In genomic region chrX:63746278-63746677, GRCh38 we compare ENCODE assay signal across 11 cellular contexts. TPM values are rescaled to one million over a fixed set of nuclear protein-coding genes. Genes with fewer than 3 reads are reported as not detected.
A peak's percentile ranks its signal among the peaks of the same experiment; 100 is the strongest.
DNase-seq lines count a peak whose midpoint lies in the region; ATAC-seq lines count a peak whose summit lies in the region.
"Had no signal": no experiment of that assay in that cellular context is flagged by ENCODE, and none has a peak within 500 bp of the region (broad histone marks: within the 10 kb centered on the region; RNA-seq: fewer than 3 reads in every experiment).

No MANE protein-coding gene starts in this region.

- peaks cover 0 to 4% of the 10 kb centered on the region in 2 donors for H3K27me3 Mint-ChIP-seq in natural killer cell treated with Interleukin-12 subunit alpha and Interleukin-12 subunit beta and Interleukin-15 and Interleukin-18, amount 100 ng/mL, for 72 hours

- intact Hi-C loops in posterior cingulate gyrus (cut with DNase I): no loop called here

- H3K4me3 Mint-ChIP-seq in natural killer cell treated with Interleukin-12 subunit alpha and Interleukin-12 subunit beta and Interleukin-15 and Interleukin-18, amount 100 ng/mL, for 72 hours: peak overlapping the region; percentile 92

- peak; percentile 91 for ATAC-seq in GM21737 (IDR thresholded peaks at IDR 0.05; ENCODE audit: unreplicated experiment)
- ATAC-seq in HG03575 (IDR thresholded peaks at IDR 0.05; ENCODE audit: extremely low read depth, insufficient number of reproducible peaks, low FRiP score, unreplicated experiment): peak; percentile 87
- peak; percentile 96 to 100 for ATAC-seq in natural killer cell treated with Interleukin-12 subunit alpha and Interleukin-12 subunit beta and Interleukin-15 and Interleukin-18, amount 100 ng/mL, for 72 hours
- ATAC-seq: A549 had no signal

- no peaks in the 10 kb centered on the region for H3K36me3 Mint-ChIP-seq in natural killer cell treated with Interleukin-12 subunit alpha and Interleukin-12 subunit beta and Interleukin-15 and Interleukin-18, amount 100 ng/mL, for 72 hours

- no peaks in the 10 kb centered on the region for H3K9me3 Mint-ChIP-seq in natural killer cell treated with Interleukin-12 subunit alpha and Interleukin-12 subunit beta and Interleukin-15 and Interleukin-18, amount 100 ng/mL, for 72 hours

- H3K27ac Mint-ChIP-seq in natural killer cell treated with Interleukin-12 subunit alpha and Interleukin-12 subunit beta and Interleukin-15 and Interleukin-18, amount 100 ng/mL, for 72 hours: peak overlapping the region; percentile 91 to 98

- H3K4me1 Mint-ChIP-seq in natural killer cell treated with Interleukin-12 subunit alpha and Interleukin-12 subunit beta and Interleukin-15 and Interleukin-18, amount 100 ng/mL, for 72 hours (ENCODE audit: low read depth in 2 of 2): peaks cover 64 to 74% of the 10 kb centered on the region in 2 donors

- DNase-seq in activated CD4-positive, alpha-beta T cell treated with anti-CD3 and anti-CD28 coated beads for 48 hours: peak; percentile 8
- no peak for DNase-seq in activated CD4-positive, alpha-beta T cell treated with anti-CD3 and anti-CD28 coated beads, Interleukin-2, amount 50 U/mL, for 1 hour
- peak; percentile 76 for DNase-seq in natural killer cell treated with Interleukin-12 subunit alpha and Interleukin-12 subunit beta and Interleukin-15 and Interleukin-18, amount 100 ng/mL, for 72 hours (ENCODE audit: low spot score)
- DNase-seq in NCI-H524 (lab: John Stamatoyannopoulos, UW) (no peak), pons (ENCODE audit: low spot score) (no peak), posterior cingulate gyrus (no peak)
- DNase-seq: left ventricle myocardium superior, NCI-H2227 treated with DMSO at 0.1 percent for 48 hours had no signal

RNA-seq across cellular contexts. Expression of gene ARHGEF9, which starts 38.7 kb away (rescaled TPM):
- 10 to 100 TPM; 21.6 to 36.0 TPM for total RNA-seq in natural killer cell treated with Interleukin-12 subunit alpha and Interleukin-12 subunit beta and Interleukin-15 and Interleukin-18, amount 100 ng/mL, for 72 hours

Comparison
In these comparisons a context has a peak if more than half of its experiments do, and no peak if none do; other contexts are left out.
1. DNase-seq: peak in activated CD4-positive, alpha-beta T cell treated with anti-CD3 and anti-CD28 coated beads for 48 hours (single experiment) and natural killer cell treated with Interleukin-12 subunit alpha and Interleukin-12 subunit beta and Interleukin-15 and Interleukin-18, amount 100 ng/mL, for 72 hours (single experiment); none in activated CD4-positive, alpha-beta T cell treated with anti-CD3 and anti-CD28 coated beads, Interleukin-2, amount 50 U/mL, for 1 hour (single experiment), NCI-H524 (0 of 2), pons (single experiment) and posterior cingulate gyrus (0 of 10).
2. Peak in every context shown above with its lines, with median percentiles within 50 percentile points of each other: ATAC-seq.